ENCODE assay signal across 8 cellular contexts in the genomic region with DNA sequence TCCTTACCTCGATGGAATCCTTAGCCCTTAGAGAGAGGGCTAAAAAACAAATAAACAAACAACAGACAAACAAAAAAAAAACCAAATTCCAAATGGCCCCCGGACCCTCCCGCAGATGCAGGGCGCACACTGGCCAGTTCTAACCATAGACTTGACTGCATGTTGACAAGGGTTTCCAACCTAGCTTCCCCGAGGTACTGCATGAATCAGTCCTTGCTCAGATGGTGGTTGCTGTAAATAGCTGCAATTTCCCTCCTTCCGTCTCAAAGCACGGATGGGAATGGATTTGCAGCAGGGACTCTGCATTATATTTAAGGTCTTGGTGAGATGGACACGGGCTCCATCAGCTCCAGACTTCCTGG.
DNase-seq lines count a peak whose midpoint lies in the region; ATAC-seq and TF ChIP-seq lines count a peak whose summit lies in the region.

No MANE protein-coding gene starts in this region.

- no peak for TF ChIP-seq CTCF in GM12875 (IDR thresholded peaks at IDR 0.05; ENCODE audit: borderline replicate concordance, insufficient read depth, low read depth, low read length)
- TF ChIP-seq CTCF in thoracic aorta (IDR thresholded peaks at IDR 0.05), result no peak

- no peaks in the 10 kb centered on the region for H3K79me2 ChIP-seq in ACC112 (ENCODE audit: control insufficient read depth, insufficient read depth, low read length, unreplicated experiment)

- H3K4me3 ChIP-seq in ACC112 (ENCODE audit: low read depth, low read length) (peak overlapping the region; percentile 75), GM12875 (ENCODE audit: low read depth, low read length) (peak overlapping the region; percentile 41), SJCRH30 (peak overlapping the region; percentile 54), duodenal mucosa (ENCODE audit: low read depth in 1 of 2, low read length in 2 of 2) (peak overlapping the region; percentile 73 to 84), thoracic aorta (peak overlapping the region; percentile 84)

- H3K4me1 ChIP-seq in ACC112 (ENCODE audit: control insufficient read depth, insufficient read depth, low read length, unreplicated experiment) (peaks cover 5% of the 10 kb centered on the region), SJCRH30 (no peaks in the 10 kb centered on the region), duodenal mucosa (ENCODE audit: control insufficient read depth in 1 of 2, insufficient read depth in 2 of 2, low read length in 2 of 2) (peaks cover 4 to 10% of the 10 kb centered on the region in 2 donors), thoracic aorta (ENCODE audit: control insufficient read depth in 1 of 2, low read depth in 2 of 2) (peaks cover 3 to 14% of the 10 kb centered on the region in 2 donors)

- ATAC-seq in HG02943 (IDR thresholded peaks at IDR 0.05; ENCODE audit: low read depth, unreplicated experiment) (peak; percentile 5), thoracic aorta (ENCODE audit: insufficient number of reproducible peaks, low FRiP score, low read depth) (peak; percentile 52)

- no peaks in the 10 kb centered on the region; the same call in 1 of the 2 replicates for H3K27me3 ChIP-seq in ACC112 (ENCODE audit: insufficient read depth, low read length)
- no peaks in the 10 kb centered on the region; the same call in 1 of the 2 replicates for H3K27me3 ChIP-seq in SJCRH30
- peaks cover 3 to 7% of the 10 kb centered on the region in 2 donors for H3K27me3 ChIP-seq in duodenal mucosa (ENCODE audit: control insufficient read depth in 1 of 2, insufficient read depth in 2 of 2, low read length in 2 of 2)
- H3K27me3 ChIP-seq in thoracic aorta (replicated peaks; ENCODE audit: insufficient read depth), result no peaks in the 10 kb centered on the region

- peak overlapping the region; percentile 86 for H2AFZ ChIP-seq in ACC112 (ENCODE audit: low read length, unreplicated experiment)

- no peaks in the 10 kb centered on the region for H3K9me3 ChIP-seq in SJCRH30 (replicated peaks)
- H3K9me3 ChIP-seq in duodenal mucosa (ENCODE audit: control insufficient read depth in 1 of 2, low read length in 2 of 2), result no peaks in the 10 kb centered on the region
- H3K9me3 ChIP-seq in thoracic aorta, result peaks cover 1% of the 10 kb centered on the region

- DNase-seq in SJCRH30 (peak; percentile 3 to 33), lung microvascular endothelial cell (ENCODE audit: low read depth in 2 of 2) (peak; percentile 10 to 56), thoracic aorta (ENCODE audit: low spot score) (no peak), activated gamma-delta T cell (lab: John Stamatoyannopoulos, UW) (no peak)

- H3K9ac ChIP-seq in duodenal mucosa (ENCODE audit: low read depth in 1 of 2, low read length in 2 of 2), result peak overlapping the region in 1 of 2 donors; percentile 46

- H3K36me3 ChIP-seq in ACC112 (ENCODE audit: insufficient read depth, low read length) (no peaks in the 10 kb centered on the region), SJCRH30 (no peaks in the 10 kb centered on the region), duodenal mucosa (ENCODE audit: control insufficient read depth in 1 of 2, insufficient read depth in 2 of 2, low read length in 2 of 2) (no peaks in the 10 kb centered on the region), thoracic aorta (no peaks in the 10 kb centered on the region)

- H3K27ac ChIP-seq in ACC112 (ENCODE audit: low read depth, low read length), result no peak overlapping the region
- H3K27ac ChIP-seq in SJCRH30, result no peak overlapping the region
- H3K27ac ChIP-seq in duodenal mucosa (ENCODE audit: low read depth, low read length), result no peak overlapping the region
- no peak overlapping the region for H3K27ac ChIP-seq in thoracic aorta

Comparison
In these comparisons a context has a peak if more than half of its experiments do, and no peak if none do; other contexts are left out.
1. DNase-seq: peak in SJCRH30 (2 of 2) and lung microvascular endothelial cell (2 of 2); none in thoracic aorta (single experiment) and activated gamma-delta T cell (single experiment).
2. Peak in every context shown above with its lines, with median percentiles within 50 percentile points of each other: H3K4me3 ChIP-seq.